7 cellular contexts compared by ENCODE assay signal in genomic region chr12:123248129-123248528, GRCh38. TPM values are rescaled to one million over a fixed set of nuclear protein-coding genes. Genes with fewer than 3 reads are reported as not detected.
DNase-seq lines count a peak whose midpoint lies in the region; ATAC-seq, FAIRE-seq and TF ChIP-seq lines count a peak whose summit lies in the region.
"Not testable (repeated sequence)": the region's sequence is repeated elsewhere in the genome, so short reads cannot be mapped to it uniquely, and the experiment has no call there.

No MANE protein-coding gene starts in this region.

- not testable (repeated sequence) for H3K9me3 Mint-ChIP-seq in CD4-positive, alpha-beta memory T cell; activated CD8-positive, alpha-beta T cell treated with anti-CD3 and anti-CD28 coated beads, Interleukin-2, amount 10 ng/mL, durations not matched to agents 7 days and 5 days (ENCODE audit: insufficient read depth); activated T-helper 2 cell treated with anti-CD3 and anti-CD28 coated beads, Interferon-gamma antibody, Interleukin-2, Interleukin-4, amounts not matched to agents 10 μg/mL and 5 μg/mL and 100 μg/mL, durations not matched to agents 14 hours and 24 hours and 36 hours; central memory CD8-positive, alpha-beta T cell; stimulated activated effector memory CD8-positive, alpha-beta T cell treated with anti-CD3 and anti-CD28 coated beads, Interleukin-12 subunit alpha, Interleukin-12 subunit beta, amount 100 ng/mL, for 72 hours

- POLR2A ChIA-PET in CD4-positive, alpha-beta memory T cell (lab: Charles Lee; ENCODE audit: partially characterized antibody), result interaction anchor here (1.1 to 1.7 kb wide), 2 partner anchors 15 to 25 kb away, joined by 5 to 6 read pairs; partner anchors contain the start of genes MPHOSPH9 and MTRFR
- POLR2A ChIA-PET in activated CD8-positive, alpha-beta T cell treated with anti-CD3 and anti-CD28 coated beads, Interleukin-2, amount 10 ng/mL, durations not matched to agents 7 days and 5 days (lab: Charles Lee), result interaction anchor here (0.8 to 1.4 kb wide), 2 partner anchors 15 kb away, joined by 3 to 7 read pairs; partner anchors contain the start of genes MPHOSPH9 and MTRFR
- POLR2A ChIA-PET in HepG2 (lab: Yijun Ruan, JAX), result interaction anchor here (0.9 to 5.6 kb wide), 2 partner anchors 13 to 15 kb away, joined by 4 to 63 read pairs; partner anchors contain the start of genes MPHOSPH9 and MTRFR

- not testable (repeated sequence) for H3K4me3 ChIP-seq in CD4-positive, alpha-beta memory T cell (ENCODE audit: low read length in 2 of 2); HepG2 (replicated peaks in 1 of 3; ENCODE audit: insufficient read depth in 1 of 3, low read depth in 2 of 3, low read length in 3 of 3)

- intact Hi-C loops in CD4-positive, alpha-beta memory T cell (cut with micrococcal nuclease); activated T-helper 2 cell treated with anti-CD3 and anti-CD28 coated beads, Interferon-gamma antibody, Interleukin-2, Interleukin-4, amounts not matched to agents 10 μg/mL and 5 μg/mL and 100 μg/mL, durations not matched to agents 14 hours and 24 hours and 36 hours (cut with micrococcal nuclease); HepG2 (cut with micrococcal nuclease; ENCODE audit: unreplicated experiment): not testable (repeated sequence)

- H3K36me3 Mint-ChIP-seq in CD4-positive, alpha-beta memory T cell, result peaks cover 19 to 32% of the 10 kb centered on the region in 2 donors
- H3K36me3 Mint-ChIP-seq in T-helper 17 cell (ENCODE audit: low read depth); central memory CD8-positive, alpha-beta T cell (ENCODE audit: insufficient read depth): not testable (repeated sequence)
- H3K36me3 Mint-ChIP-seq in activated CD8-positive, alpha-beta T cell treated with anti-CD3 and anti-CD28 coated beads, Interleukin-2, amount 10 ng/mL, durations not matched to agents 7 days and 5 days (ENCODE audit: low read depth), result peaks cover 45% of the 10 kb centered on the region
- peaks cover 50% of the 10 kb centered on the region for H3K36me3 Mint-ChIP-seq in activated T-helper 2 cell treated with anti-CD3 and anti-CD28 coated beads, Interferon-gamma antibody, Interleukin-2, Interleukin-4, amounts not matched to agents 10 μg/mL and 5 μg/mL and 100 μg/mL, durations not matched to agents 14 hours and 24 hours and 36 hours (ENCODE audit: low read depth)
- peaks cover 43% of the 10 kb centered on the region for H3K36me3 Mint-ChIP-seq in stimulated activated effector memory CD8-positive, alpha-beta T cell treated with anti-CD3 and anti-CD28 coated beads, Interleukin-12 subunit alpha, Interleukin-12 subunit beta, amount 100 ng/mL, for 72 hours

- not testable (repeated sequence) for TF ChIP-seq CTCF in HepG2 (CRISPR knock-in tag; IDR thresholded peaks at IDR 0.05)

- not testable (repeated sequence) for TF ChIP-seq RAD21 in HepG2 (CRISPR knock-in tag; IDR thresholded peaks at IDR 0.05)

- BruUV-seq in HepG2 (replicated peaks; lab: Mats Ljungman, UMichigan), result not testable (repeated sequence)

- CTCF ChIA-PET in CD4-positive, alpha-beta memory T cell (lab: Charles Lee; ENCODE audit: partially characterized antibody), result interaction anchor here (1.0 to 2.7 kb wide), 3 partner anchors 10 to 329 kb away, joined by 3 to 19 read pairs (median 4); partner anchors contain the start of genes MPHOSPH9 and MTRFR
- CTCF ChIA-PET in activated CD8-positive, alpha-beta T cell treated with anti-CD3 and anti-CD28 coated beads, Interleukin-2, amount 10 ng/mL, durations not matched to agents 7 days and 5 days (lab: Charles Lee), result interaction anchor here (1.9 to 2.8 kb wide), 3 partner anchors 10 to 15 kb away, joined by 5 to 21 read pairs (median 6); partner anchors contain the start of gene MPHOSPH9
- CTCF ChIA-PET in HepG2 (lab: Yijun Ruan, JAX; ENCODE audit: low intra/inter-chr PET ratio, low total read pairs), result not testable (repeated sequence)

- H3K27ac ChIP-seq in CD4-positive, alpha-beta memory T cell (ENCODE audit: low read depth, low read length); HepG2 (ENCODE audit: extremely low read length, insufficient read depth, low read length): not testable (repeated sequence)

- not testable (repeated sequence) for H2AFZ ChIP-seq in HepG2 (ENCODE audit: low read length)

- H3K36me3 ChIP-seq in CD4-positive, alpha-beta memory T cell (ENCODE audit: insufficient read depth, low read length), result not testable (repeated sequence)
- peaks cover 2 to 12% of the 10 kb centered on the region in 2 experiments; a peak in 3 of 5 replicates for H3K36me3 ChIP-seq in HepG2 (replicated peaks in 1 of 2; ENCODE audit: control insufficient read depth in 1 of 2, insufficient read depth in 2 of 2, low read length in 2 of 2)

- H3K4me2 ChIP-seq in HepG2 (ENCODE audit: low read depth, low read length), result not testable (repeated sequence)

- H3K27me3 Mint-ChIP-seq in CD4-positive, alpha-beta memory T cell; T-helper 17 cell; activated CD8-positive, alpha-beta T cell treated with anti-CD3 and anti-CD28 coated beads, Interleukin-2, amount 10 ng/mL, durations not matched to agents 7 days and 5 days (ENCODE audit: low read depth); activated T-helper 2 cell treated with anti-CD3 and anti-CD28 coated beads, Interferon-gamma antibody, Interleukin-2, Interleukin-4, amounts not matched to agents 10 μg/mL and 5 μg/mL and 100 μg/mL, durations not matched to agents 14 hours and 24 hours and 36 hours (ENCODE audit: low read depth); central memory CD8-positive, alpha-beta T cell: not testable (repeated sequence)

- not testable (repeated sequence) for H3K9me3 ChIP-seq in CD4-positive, alpha-beta memory T cell (ENCODE audit: control insufficient read depth in 1 of 2, low read length in 2 of 2); T-helper 17 cell (ENCODE audit: control insufficient read depth, low read length, poor library complexity, severe bottlenecking); HepG2 (ENCODE audit: low read length)

- not testable (repeated sequence) for TF ChIP-seq EP300 in HepG2 (IDR thresholded peaks at IDR 0.05; ENCODE audit: low read depth in 2 of 2, low read length in 2 of 2); HepG2 (CRISPR knock-in tag; IDR thresholded peaks at IDR 0.05; ENCODE audit: borderline replicate concordance)

- H3K4me3 Mint-ChIP-seq in CD4-positive, alpha-beta memory T cell, result peak overlapping the region in 6 of 8 donors; percentile 9 to 71 (median 50)
- not testable (repeated sequence) for H3K4me3 Mint-ChIP-seq in T-helper 17 cell; activated CD8-positive, alpha-beta T cell treated with anti-CD3 and anti-CD28 coated beads, Interleukin-2, amount 10 ng/mL, durations not matched to agents 7 days and 5 days; activated T-helper 2 cell treated with anti-CD3 and anti-CD28 coated beads, Interferon-gamma antibody, Interleukin-2, Interleukin-4, amounts not matched to agents 10 μg/mL and 5 μg/mL and 100 μg/mL, durations not matched to agents 14 hours and 24 hours and 36 hours (ENCODE audit: low read depth); central memory CD8-positive, alpha-beta T cell; stimulated activated effector memory CD8-positive, alpha-beta T cell treated with anti-CD3 and anti-CD28 coated beads, Interleukin-12 subunit alpha, Interleukin-12 subunit beta, amount 100 ng/mL, for 72 hours

- H3K79me2 ChIP-seq in HepG2 (ENCODE audit: insufficient read depth, low read length), result peaks cover 54% of the 10 kb centered on the region

- H3K4me1 Mint-ChIP-seq in CD4-positive, alpha-beta memory T cell, result peaks cover 36 to 75% (median 53%) of the 10 kb centered on the region in 4 donors
- peaks cover 50% of the 10 kb centered on the region for H3K4me1 Mint-ChIP-seq in T-helper 17 cell
- H3K4me1 Mint-ChIP-seq in activated CD8-positive, alpha-beta T cell treated with anti-CD3 and anti-CD28 coated beads, Interleukin-2, amount 10 ng/mL, durations not matched to agents 7 days and 5 days (ENCODE audit: low read depth), result peaks cover 54% of the 10 kb centered on the region
- H3K4me1 Mint-ChIP-seq in activated T-helper 2 cell treated with anti-CD3 and anti-CD28 coated beads, Interferon-gamma antibody, Interleukin-2, Interleukin-4, amounts not matched to agents 10 μg/mL and 5 μg/mL and 100 μg/mL, durations not matched to agents 14 hours and 24 hours and 36 hours (ENCODE audit: low read depth), result peaks cover 40% of the 10 kb centered on the region
- H3K4me1 Mint-ChIP-seq in central memory CD8-positive, alpha-beta T cell, result peaks cover 56% of the 10 kb centered on the region
- peaks cover 58% of the 10 kb centered on the region for H3K4me1 Mint-ChIP-seq in stimulated activated effector memory CD8-positive, alpha-beta T cell treated with anti-CD3 and anti-CD28 coated beads, Interleukin-12 subunit alpha, Interleukin-12 subunit beta, amount 100 ng/mL, for 72 hours

- in situ Hi-C loops in HepG2 (cut with HindIII; ENCODE audit: extremely low pct_ligation_motif_present, low pct_unique_long_range_greater_than_20kb), result loop anchor here (25.0 kb wide), 1 partner anchor 386 kb away; no protein-coding TSS in a partner anchor

- FAIRE-seq in HepG2 (lab: Jason Lieb, UNC), result not testable (repeated sequence)

- DNase-seq in CD4-positive, alpha-beta memory T cell; T-helper 17 cell; activated CD8-positive, alpha-beta T cell treated with anti-CD3 and anti-CD28 coated beads, Interleukin-2, amount 10 ng/mL, durations not matched to agents 7 days and 5 days; activated T-helper 2 cell treated with anti-CD3 and anti-CD28 coated beads, Interferon-gamma antibody, Interleukin-2, Interleukin-4, amounts not matched to agents 10 μg/mL and 5 μg/mL and 100 μg/mL, durations not matched to agents 14 hours and 24 hours and 36 hours (ENCODE audit: low spot score); central memory CD8-positive, alpha-beta T cell (ENCODE audit: low spot score in 2 of 2); HepG2 (ENCODE audit: low spot score); stimulated activated effector memory CD8-positive, alpha-beta T cell treated with anti-CD3 and anti-CD28 coated beads, Interleukin-12 subunit alpha, Interleukin-12 subunit beta, amount 100 ng/mL, for 72 hours (ENCODE audit: low spot score in 2 of 2): not testable (repeated sequence)

- not testable (repeated sequence) for H4K20me1 ChIP-seq in HepG2 (ENCODE audit: insufficient read depth, low read length)

- H3K9ac ChIP-seq in HepG2 (ENCODE audit: insufficient read depth, low read depth, low read length), result not testable (repeated sequence)

- H3K4me1 ChIP-seq in CD4-positive, alpha-beta memory T cell (ENCODE audit: insufficient read depth, low read length), result peaks cover 40% of the 10 kb centered on the region
- peaks cover 25% of the 10 kb centered on the region for H3K4me1 ChIP-seq in HepG2 (ENCODE audit: insufficient read depth, low read length)

- not testable (repeated sequence) for TF ChIP-seq POLR2A in HepG2 (IDR thresholded peaks at IDR 0.05; ENCODE audit: insufficient read depth in 1 of 2, low read depth in 2 of 2, low read length in 2 of 2)

- ATAC-seq in T-helper 17 cell; activated CD8-positive, alpha-beta T cell treated with anti-CD3 and anti-CD28 coated beads, Interleukin-2, amount 10 ng/mL, durations not matched to agents 7 days and 5 days; central memory CD8-positive, alpha-beta T cell (replicated peaks; ENCODE audit: extremely low read depth, poor library complexity, severe bottlenecking); HepG2; stimulated activated effector memory CD8-positive, alpha-beta T cell treated with anti-CD3 and anti-CD28 coated beads, Interleukin-12 subunit alpha, Interleukin-12 subunit beta, amount 100 ng/mL, for 72 hours: not testable (repeated sequence)

- H3K27me3 ChIP-seq in CD4-positive, alpha-beta memory T cell (ENCODE audit: insufficient read depth, low read length); HepG2 (ENCODE audit: control insufficient read depth in 1 of 2, insufficient read depth in 2 of 2, low read length in 2 of 2): not testable (repeated sequence)

- peak overlapping the region in 4 of 7 donors; percentile 32 to 89 (median 58) for H3K27ac Mint-ChIP-seq in CD4-positive, alpha-beta memory T cell
- peak overlapping the region; percentile 34 for H3K27ac Mint-ChIP-seq in T-helper 17 cell
- H3K27ac Mint-ChIP-seq in activated CD8-positive, alpha-beta T cell treated with anti-CD3 and anti-CD28 coated beads, Interleukin-2, amount 10 ng/mL, durations not matched to agents 7 days and 5 days, result peak overlapping the region; percentile 73
- H3K27ac Mint-ChIP-seq in activated T-helper 2 cell treated with anti-CD3 and anti-CD28 coated beads, Interferon-gamma antibody, Interleukin-2, Interleukin-4, amounts not matched to agents 10 μg/mL and 5 μg/mL and 100 μg/mL, durations not matched to agents 14 hours and 24 hours and 36 hours, result peak overlapping the region; percentile 67
- peak overlapping the region; percentile 36 for H3K27ac Mint-ChIP-seq in central memory CD8-positive, alpha-beta T cell (ENCODE audit: low read depth)
- H3K27ac Mint-ChIP-seq in stimulated activated effector memory CD8-positive, alpha-beta T cell treated with anti-CD3 and anti-CD28 coated beads, Interleukin-12 subunit alpha, Interleukin-12 subunit beta, amount 100 ng/mL, for 72 hours, result peak overlapping the region; percentile 74

- WGBS in HepG2 (ENCODE audit: low lambda C conversion rate), result 94% methylated on average over 2 of the region's 2 CpGs

RNA-seq across cellular contexts. Expression of gene MTRFR, which starts 14.9 kb away (rescaled TPM):
- total RNA-seq in CD4-positive, alpha-beta memory T cell, result 10 to 100 TPM; 46.1 to 48.8 TPM
- 10 to 100 TPM; 35.4 to 63.1 TPM for polyA plus RNA-seq in CD4-positive, alpha-beta memory T cell
- total RNA-seq in T-helper 17 cell (10 to 100 TPM; 23.2 to 24.5 TPM), HepG2 (2016; rRNA removed; fragmentation: Illumina TruSeq; extraction: Trizol) (9.9 and 10.0 TPM in 2 replicates)
- 10 to 100 TPM; 28.2 to 30.0 TPM for total RNA-seq in activated CD8-positive, alpha-beta T cell treated with anti-CD3 and anti-CD28 coated beads, Interleukin-2, amount 10 ng/mL, durations not matched to agents 7 days and 5 days
- total RNA-seq in activated T-helper 2 cell treated with anti-CD3 and anti-CD28 coated beads, Interferon-gamma antibody, Interleukin-2, Interleukin-4, amounts not matched to agents 10 μg/mL and 5 μg/mL and 100 μg/mL, durations not matched to agents 14 hours and 24 hours and 36 hours, result 28.9 and 31.1 TPM in 2 replicates
- 4.3 and 4.7 TPM in 2 replicates for total RNA-seq in HepG2 (2016; cell fraction: cytosol; rRNA removed; fragmentation: Illumina TruSeq; extraction: Trizol; ENCODE audit: low read depth)
- 10.1 and 11.8 TPM in 2 replicates for total RNA-seq in HepG2 (2016; cell fraction: insoluble cytoplasmic fraction; rRNA removed; fragmentation: Illumina TruSeq; extraction: Trizol)
- total RNA-seq in HepG2 (2016; cell fraction: membrane; rRNA removed; fragmentation: Illumina TruSeq; extraction: Trizol), result 7.4 and 8.2 TPM in 2 replicates
- 5.5 and 10.3 TPM in 2 replicates for total RNA-seq in HepG2 (2016; cell fraction: nucleus; rRNA removed; fragmentation: Illumina TruSeq; extraction: Trizol)
- 6.6 and 7.1 TPM in 2 replicates for polyA plus RNA-seq in HepG2 (2011; rRNA removed)
- polyA plus RNA-seq in HepG2 (2011; cell fraction: cytosol; rRNA removed), result 8.7 and 9.8 TPM in 2 replicates
- polyA plus RNA-seq in HepG2 (2011; cell fraction: nucleus; rRNA removed), result 5.2 and 6.4 TPM in 2 replicates
- polyA plus RNA-seq in HepG2 (2012), result 10.0 and 10.2 TPM in 2 replicates
- 3.1 and 3.9 TPM in 2 replicates for polyA plus RNA-seq in HepG2 (2016; cell fraction: cytosol; fragmentation: Illumina TruSeq; extraction: Trizol; ENCODE audit: low read depth)
- 13.9 and 14.4 TPM in 2 replicates for polyA plus RNA-seq in HepG2 (2016; cell fraction: insoluble cytoplasmic fraction; fragmentation: Illumina TruSeq; extraction: Trizol; ENCODE audit: low read depth)
- 4.7 and 4.9 TPM in 2 replicates for polyA plus RNA-seq in HepG2 (2016; cell fraction: membrane; fragmentation: Illumina TruSeq; extraction: Trizol; ENCODE audit: low read depth)
- polyA plus RNA-seq in HepG2 (2016; cell fraction: nucleus; fragmentation: Illumina TruSeq; extraction: Trizol; ENCODE audit: insufficient read depth, low read depth), result 10.7 and 11.4 TPM in 2 replicates
- 16.6 and 38.7 TPM in 2 replicates for polyA minus RNA-seq in HepG2 (2011; rRNA and poly(A)+ RNA removed; ENCODE audit: low replicate concordance)
- 3.7 and 7.1 TPM in 2 replicates for polyA minus RNA-seq in HepG2 (2011; cell fraction: cytosol; rRNA and poly(A)+ RNA removed)
- polyA minus RNA-seq in HepG2 (2011; cell fraction: nucleus; rRNA and poly(A)+ RNA removed), result 17.9 and 18.5 TPM in 2 replicates

RNA-seq across cellular contexts. Expression of gene MPHOSPH9, which starts 15.2 kb away (rescaled TPM):
- 10 to 100 TPM; 57.9 to 62.7 TPM for total RNA-seq in CD4-positive, alpha-beta memory T cell
- polyA plus RNA-seq in CD4-positive, alpha-beta memory T cell, result 10 to 100 TPM; 14.1 to 32.3 TPM
- total RNA-seq in T-helper 17 cell, result 10 to 100 TPM; 57.7 to 68.3 TPM
- total RNA-seq in activated CD8-positive, alpha-beta T cell treated with anti-CD3 and anti-CD28 coated beads, Interleukin-2, amount 10 ng/mL, durations not matched to agents 7 days and 5 days, result 100 to 1,000 TPM; 148 to 149 TPM
- total RNA-seq in activated T-helper 2 cell treated with anti-CD3 and anti-CD28 coated beads, Interferon-gamma antibody, Interleukin-2, Interleukin-4, amounts not matched to agents 10 μg/mL and 5 μg/mL and 100 μg/mL, durations not matched to agents 14 hours and 24 hours and 36 hours, result 97.0 and 99.7 TPM in 2 replicates
- total RNA-seq in HepG2 (2016; rRNA removed; fragmentation: Illumina TruSeq; extraction: Trizol), result 63.4 and 105 TPM in 2 replicates
- 22.5 and 26.3 TPM in 2 replicates for total RNA-seq in HepG2 (2016; cell fraction: cytosol; rRNA removed; fragmentation: Illumina TruSeq; extraction: Trizol; ENCODE audit: low read depth)
- total RNA-seq in HepG2 (2016; cell fraction: insoluble cytoplasmic fraction; rRNA removed; fragmentation: Illumina TruSeq; extraction: Trizol), result 66.9 and 102 TPM in 2 replicates
- 48.3 and 55.1 TPM in 2 replicates for total RNA-seq in HepG2 (2016; cell fraction: membrane; rRNA removed; fragmentation: Illumina TruSeq; extraction: Trizol)
- 87.6 and 95.5 TPM in 2 replicates for total RNA-seq in HepG2 (2016; cell fraction: nucleus; rRNA removed; fragmentation: Illumina TruSeq; extraction: Trizol)
- polyA plus RNA-seq in HepG2 (2011; rRNA removed), result 12.8 and 20.3 TPM in 2 replicates
- polyA plus RNA-seq in HepG2 (2011; cell fraction: cytosol; rRNA removed), result 4.1 and 6.0 TPM in 2 replicates
- 15.1 and 19.3 TPM in 2 replicates for polyA plus RNA-seq in HepG2 (2011; cell fraction: nucleus; rRNA removed)
- polyA plus RNA-seq in HepG2 (2012), result 10.8 and 17.4 TPM in 2 replicates
- 3.7 and 5.2 TPM in 2 replicates for polyA plus RNA-seq in HepG2 (2016; cell fraction: cytosol; fragmentation: Illumina TruSeq; extraction: Trizol; ENCODE audit: low read depth)
- 42.2 and 54.4 TPM in 2 replicates for polyA plus RNA-seq in HepG2 (2016; cell fraction: insoluble cytoplasmic fraction; fragmentation: Illumina TruSeq; extraction: Trizol; ENCODE audit: low read depth)
- polyA plus RNA-seq in HepG2 (2016; cell fraction: membrane; fragmentation: Illumina TruSeq; extraction: Trizol; ENCODE audit: low read depth), result 9.7 and 16.5 TPM in 2 replicates
- 50.0 and 51.4 TPM in 2 replicates for polyA plus RNA-seq in HepG2 (2016; cell fraction: nucleus; fragmentation: Illumina TruSeq; extraction: Trizol; ENCODE audit: insufficient read depth, low read depth)
- 9.0 and 29.0 TPM in 2 replicates for polyA minus RNA-seq in HepG2 (2011; rRNA and poly(A)+ RNA removed; ENCODE audit: low replicate concordance)
- 28.6 and 33.4 TPM in 2 replicates for polyA minus RNA-seq in HepG2 (2011; cell fraction: cytosol; rRNA and poly(A)+ RNA removed)
- polyA minus RNA-seq in HepG2 (2011; cell fraction: nucleus; rRNA and poly(A)+ RNA removed), result 80.9 and 119 TPM in 2 replicates

RNA-seq across cellular contexts. Expression of gene CDK2AP1, which starts 23.5 kb away (rescaled TPM):
- 1 to 10 TPM; 4.8 to 5.4 TPM for total RNA-seq in CD4-positive, alpha-beta memory T cell
- polyA plus RNA-seq in CD4-positive, alpha-beta memory T cell, result 1 to 10 TPM; 2.2 to 4.8 TPM
- total RNA-seq in T-helper 17 cell (10 to 100 TPM in 1 of 2 donors, 1 to 10 TPM in 1; 6.3 to 21.4 TPM), HepG2 (2016; rRNA removed; fragmentation: Illumina TruSeq; extraction: Trizol) (124 and 127 TPM in 2 replicates)
- total RNA-seq in activated CD8-positive, alpha-beta T cell treated with anti-CD3 and anti-CD28 coated beads, Interleukin-2, amount 10 ng/mL, durations not matched to agents 7 days and 5 days, result 10 to 100 TPM; 58.3 to 58.4 TPM
- 95.3 and 97.7 TPM in 2 replicates for total RNA-seq in activated T-helper 2 cell treated with anti-CD3 and anti-CD28 coated beads, Interferon-gamma antibody, Interleukin-2, Interleukin-4, amounts not matched to agents 10 μg/mL and 5 μg/mL and 100 μg/mL, durations not matched to agents 14 hours and 24 hours and 36 hours
- total RNA-seq in HepG2 (2016; cell fraction: cytosol; rRNA removed; fragmentation: Illumina TruSeq; extraction: Trizol; ENCODE audit: low read depth), result 231 and 242 TPM in 2 replicates
- 113 and 125 TPM in 2 replicates for total RNA-seq in HepG2 (2016; cell fraction: insoluble cytoplasmic fraction; rRNA removed; fragmentation: Illumina TruSeq; extraction: Trizol)
- 398 and 408 TPM in 2 replicates for total RNA-seq in HepG2 (2016; cell fraction: membrane; rRNA removed; fragmentation: Illumina TruSeq; extraction: Trizol)
- total RNA-seq in HepG2 (2016; cell fraction: nucleus; rRNA removed; fragmentation: Illumina TruSeq; extraction: Trizol), result 62.2 and 68.8 TPM in 2 replicates
- polyA plus RNA-seq in HepG2 (2011; rRNA removed), result 86.4 and 134 TPM in 2 replicates
- 58.8 and 85.6 TPM in 2 replicates for polyA plus RNA-seq in HepG2 (2011; cell fraction: cytosol; rRNA removed)
- 20.9 and 25.6 TPM in 2 replicates for polyA plus RNA-seq in HepG2 (2011; cell fraction: nucleus; rRNA removed)
- 65.6 and 68.7 TPM in 2 replicates for polyA plus RNA-seq in HepG2 (2012)
- polyA plus RNA-seq in HepG2 (2016; cell fraction: cytosol; fragmentation: Illumina TruSeq; extraction: Trizol; ENCODE audit: low read depth), result 579 and 634 TPM in 2 replicates
- 215 and 249 TPM in 2 replicates for polyA plus RNA-seq in HepG2 (2016; cell fraction: insoluble cytoplasmic fraction; fragmentation: Illumina TruSeq; extraction: Trizol; ENCODE audit: low read depth)
- 709 and 711 TPM in 2 replicates for polyA plus RNA-seq in HepG2 (2016; cell fraction: membrane; fragmentation: Illumina TruSeq; extraction: Trizol; ENCODE audit: low read depth)
- polyA plus RNA-seq in HepG2 (2016; cell fraction: nucleus; fragmentation: Illumina TruSeq; extraction: Trizol; ENCODE audit: insufficient read depth, low read depth), result 153 and 155 TPM in 2 replicates
- polyA minus RNA-seq in HepG2 (2011; rRNA and poly(A)+ RNA removed; ENCODE audit: low replicate concordance), result 55.7 and 80.7 TPM in 2 replicates
- polyA minus RNA-seq in HepG2 (2011; cell fraction: cytosol; rRNA and poly(A)+ RNA removed), result 29.3 and 31.7 TPM in 2 replicates
- 17.1 and 23.9 TPM in 2 replicates for polyA minus RNA-seq in HepG2 (2011; cell fraction: nucleus; rRNA and poly(A)+ RNA removed)
